Comparison of ENCODE assay signal across 10 cellular contexts in the genomic region with DNA sequence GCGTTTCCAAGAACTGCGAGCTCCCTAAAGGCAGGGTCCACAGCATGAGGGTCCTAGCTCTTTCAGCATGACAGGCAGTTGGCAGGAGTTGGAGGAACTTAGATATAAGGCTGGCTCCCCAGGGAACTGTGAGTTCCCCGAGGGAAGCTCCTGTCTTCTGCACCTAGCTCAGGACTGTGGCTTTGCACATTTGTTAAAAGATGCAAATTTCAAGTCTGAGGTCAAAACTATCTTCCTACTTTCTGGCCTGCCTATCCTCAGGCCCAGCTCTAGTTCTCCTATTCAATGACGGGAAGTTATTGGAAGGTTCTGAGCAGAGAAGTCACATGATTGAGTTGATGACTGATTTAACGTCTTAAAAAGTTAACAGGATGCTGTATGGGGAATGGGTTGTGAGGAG. TPM values are rescaled to one million over a fixed set of nuclear protein-coding genes. Genes with fewer than 3 reads are reported as not detected.
A peak's percentile ranks its signal among the peaks of the same experiment; 100 is the strongest.
DNase-seq lines count a peak whose midpoint lies in the region; ATAC-seq and TF ChIP-seq lines count a peak whose summit lies in the region.
"Had no signal": no experiment of that assay in that cellular context is flagged by ENCODE, and none has a peak within 500 bp of the region (broad histone marks: within the 10 kb centered on the region; RNA-seq: fewer than 3 reads in every experiment).

No MANE protein-coding gene starts in this region.

- no peak overlapping the region for H3K27ac Mint-ChIP-seq in natural killer cell treated with Interleukin-12 subunit alpha and Interleukin-12 subunit beta and Interleukin-15 and Interleukin-18, amount 100 ng/mL, for 72 hours
- no peak overlapping the region for H3K27ac Mint-ChIP-seq in natural killer cell

- 83% methylated on average over 5 of the region's 5 CpGs for WGBS in suprapubic skin

- intact Hi-C loops in natural killer cell (cut with micrococcal nuclease) = loop anchor here (1.0 to 5.0 kb wide), 3 partner anchors 15 to 38 kb away; a partner anchor contains a TSS

- no peaks in the 10 kb centered on the region for H3K27me3 Mint-ChIP-seq in natural killer cell treated with Interleukin-12 subunit alpha and Interleukin-12 subunit beta and Interleukin-15 and Interleukin-18, amount 100 ng/mL, for 72 hours
- H3K27me3 Mint-ChIP-seq in natural killer cell (ENCODE audit: low read depth in 2 of 2) = no peaks in the 10 kb centered on the region

- H3K4me3 Mint-ChIP-seq in natural killer cell treated with Interleukin-12 subunit alpha and Interleukin-12 subunit beta and Interleukin-15 and Interleukin-18, amount 100 ng/mL, for 72 hours = no peak overlapping the region
- H3K4me3 Mint-ChIP-seq in natural killer cell = no peak overlapping the region

- no peak overlapping the region for H3K4me3 ChIP-seq in suprapubic skin
- H3K4me3 ChIP-seq: cardiac muscle cell had no signal

- TF ChIP-seq POLR2A in suprapubic skin (IDR thresholded peaks at IDR 0.05) = no peak

- DNase-seq in natural killer cell treated with Interleukin-12 subunit alpha and Interleukin-12 subunit beta and Interleukin-15 and Interleukin-18, amount 100 ng/mL, for 72 hours (ENCODE audit: low spot score) = no peak
- DNase-seq in natural killer cell (no peak), left lobe of liver (ENCODE audit: low spot score) (no peak), suprapubic skin (ENCODE audit: low spot score in 2 of 2) (no peak), dedifferentiated amniotic fluid mesenchymal stem cell (ENCODE audit: extremely low spot score) (no peak)
- DNase-seq: NCI-H446 treated with DMSO at 0.1 percent for 48 hours had no signal

- no peaks in the 10 kb centered on the region for H3K9me3 ChIP-seq in suprapubic skin

- H3K9me3 Mint-ChIP-seq in natural killer cell treated with Interleukin-12 subunit alpha and Interleukin-12 subunit beta and Interleukin-15 and Interleukin-18, amount 100 ng/mL, for 72 hours = no peaks in the 10 kb centered on the region
- H3K9me3 Mint-ChIP-seq in natural killer cell = no peaks in the 10 kb centered on the region

- TF ChIP-seq EP300 in suprapubic skin (IDR thresholded peaks at IDR 0.05) = no peak

- peaks cover 8% of the 10 kb centered on the region for H3K36me3 ChIP-seq in suprapubic skin
- H3K36me3 ChIP-seq: cardiac muscle cell had no signal

- H3K36me3 Mint-ChIP-seq in natural killer cell treated with Interleukin-12 subunit alpha and Interleukin-12 subunit beta and Interleukin-15 and Interleukin-18, amount 100 ng/mL, for 72 hours = peaks cover 23% of the 10 kb centered on the region
- H3K36me3 Mint-ChIP-seq in natural killer cell = peaks cover 8% of the 10 kb centered on the region

- no peaks in the 10 kb centered on the region for H3K27me3 ChIP-seq in suprapubic skin
- H3K27me3 ChIP-seq: cardiac muscle cell had no signal

- TF ChIP-seq CTCF in natural killer cell (IDR thresholded peaks at IDR 0.05) = no peak
- TF ChIP-seq CTCF in suprapubic skin (IDR thresholded peaks at IDR 0.05) = no peak

- peaks cover 33 to 42% of the 10 kb centered on the region in 2 donors for H3K4me1 Mint-ChIP-seq in natural killer cell treated with Interleukin-12 subunit alpha and Interleukin-12 subunit beta and Interleukin-15 and Interleukin-18, amount 100 ng/mL, for 72 hours (ENCODE audit: low read depth in 2 of 2)
- peaks cover 21 to 23% of the 10 kb centered on the region in 2 donors for H3K4me1 Mint-ChIP-seq in natural killer cell

- H3K4me1 ChIP-seq in suprapubic skin = peaks cover 31% of the 10 kb centered on the region

- H3K27ac ChIP-seq in cingulate gyrus (ENCODE audit: low read depth, low read length) (peak overlapping the region; percentile 49), suprapubic skin (no peak overlapping the region)
- H3K27ac ChIP-seq: cardiac muscle cell had no signal

- ATAC-seq in natural killer cell treated with Interleukin-12 subunit alpha and Interleukin-12 subunit beta and Interleukin-15 and Interleukin-18, amount 100 ng/mL, for 72 hours = peak; percentile 37 to 55
- ATAC-seq in natural killer cell = no peak
- ATAC-seq in HG03442 (IDR thresholded peaks at IDR 0.05; ENCODE audit: unreplicated experiment) = peak; percentile 55
- ATAC-seq in left lobe of liver = no peak
- no peak for ATAC-seq in HG02885 (IDR thresholded peaks at IDR 0.05; ENCODE audit: poor library complexity, unreplicated experiment)

RNA-seq across cellular contexts. Expression of a gene that starts 11.7 kb away (rescaled TPM):
- total RNA-seq in natural killer cell treated with Interleukin-12 subunit alpha and Interleukin-12 subunit beta and Interleukin-15 and Interleukin-18, amount 100 ng/mL, for 72 hours = 1 to 10 TPM; 5.2 to 7.2 TPM
- 1 to 10 TPM; 7.8 to 8.6 (median 8.5) TPM for total RNA-seq in natural killer cell
- total RNA-seq in left lobe of liver = 0.58 TPM
- 1 to 10 TPM; 2.3 to 6.6 (median 3.9) TPM for total RNA-seq in suprapubic skin

RNA-seq across cellular contexts. Expression of a gene that starts 37.9 kb away (rescaled TPM):
- total RNA-seq in natural killer cell treated with Interleukin-12 subunit alpha and Interleukin-12 subunit beta and Interleukin-15 and Interleukin-18, amount 100 ng/mL, for 72 hours = 100 to 1,000 TPM; 333 to 668 TPM
- total RNA-seq in natural killer cell (100 to 1,000 TPM; 463 to 946 (median 562) TPM), left lobe of liver (6.1 TPM), suprapubic skin (10 to 100 TPM in 2 of 4 donors, 1 to 10 TPM in 2; 9.8 to 27.3 (median 12.9) TPM)

Comparison
In these comparisons a context has a peak if more than half of its experiments do, and no peak if none do; other contexts are left out.
1. ATAC-seq: peak in natural killer cell treated with Interleukin-12 subunit alpha and Interleukin-12 subunit beta and Interleukin-15 and Interleukin-18, amount 100 ng/mL, for 72 hours (2 of 2) and HG03442 (single experiment); none in natural killer cell (0 of 3), left lobe of liver (single experiment) and HG02885 (single experiment).
2. RNA of a gene that starts 37.9 kb away (total RNA-seq): 333 to 668 TPM in natural killer cell treated with Interleukin-12 subunit alpha and Interleukin-12 subunit beta and Interleukin-15 and Interleukin-18, amount 100 ng/mL, for 72 hours and 463 to 946 TPM in natural killer cell; 9.8 to 27.3 TPM in suprapubic skin and 6.1 TPM in left lobe of liver (single experiment); every median in the first group is over 10 times any median in the second.